In genomic region chr16:56691885-56692284, GRCh38 we compare ENCODE assay signal across 12 cellular contexts. TPM values are rescaled to one million over a fixed set of nuclear protein-coding genes. Genes with fewer than 3 reads are reported as not detected.
A peak's percentile ranks its signal among the peaks of the same experiment; 100 is the strongest.
DNase-seq lines count a peak whose midpoint lies in the region; ATAC-seq, FAIRE-seq and TF ChIP-seq lines count a peak whose summit lies in the region.
"Had no signal": no experiment of that assay in that cellular context is flagged by ENCODE, and none has a peak within 500 bp of the region (broad histone marks: within the 10 kb centered on the region; RNA-seq: fewer than 3 reads in every experiment).

No MANE protein-coding gene starts in this region.

- H3K27me3 ChIP-seq in heart left ventricle (no peaks in the 10 kb centered on the region), gastrocnemius medialis (no peaks in the 10 kb centered on the region)

- peak; percentile 73 for DNase-seq in H54 (ENCODE audit: insufficient read length, low spot score)
- peak; percentile 73 for DNase-seq in RCC 7860 (ENCODE audit: low spot score)
- peak in 2 of 5 donors; percentile 54 to 67 for DNase-seq in heart left ventricle
- DNase-seq in gastrocnemius medialis, result peak in 1 of 2 donors; percentile 72
- no peak for DNase-seq in NCI-H1417 treated with DMSO at 0.1 percent for 48 hours (lab: John Stamatoyannopoulos, UW)
- DNase-seq: activated T-cell treated with anti-CD3 and anti-CD28 coated beads, Interleukin-2, amount 50 U/mL, for 48 hours; GDM1; NCI-H446 treated with DMSO at 0.1 percent for 48 hours; posterior cingulate gyrus had no signal

- H3K36me3 ChIP-seq in heart left ventricle (no peaks in the 10 kb centered on the region), gastrocnemius medialis (no peaks in the 10 kb centered on the region)

- H3K27ac ChIP-seq in heart left ventricle (peak overlapping the region in 1 of 12 donors; percentile 16), gastrocnemius medialis (peak overlapping the region in 3 of 4 donors; percentile 4 to 73 (median 64))

- ATAC-seq in heart left ventricle (peak; percentile 70 to 92 (median 86)), gastrocnemius medialis (peak; percentile 25 to 79), GM18498 (IDR thresholded peaks at IDR 0.05; ENCODE audit: unreplicated experiment) (no peak), GM19452 (IDR thresholded peaks at IDR 0.05; ENCODE audit: unreplicated experiment) (no peak)

- H3K9me3 ChIP-seq in heart left ventricle, result peaks cover 0 to 3% (median 0%) of the 10 kb centered on the region in 12 donors
- no peaks in the 10 kb centered on the region for H3K9me3 ChIP-seq in gastrocnemius medialis

- peaks cover 0 to 8% (median 0%) of the 10 kb centered on the region in 12 donors for H3K4me1 ChIP-seq in heart left ventricle
- H3K4me1 ChIP-seq in gastrocnemius medialis, result peaks cover 0 to 5% of the 10 kb centered on the region in 2 donors

- TF ChIP-seq POLR2A in H54 (IDR thresholded peaks at IDR 0.05; ENCODE audit: low read depth, low read length) (no peak), heart left ventricle (IDR thresholded peaks at IDR 0.05) (no peak), gastrocnemius medialis (IDR thresholded peaks at IDR 0.05) (no peak)

- in situ Hi-C loops in gastrocnemius medialis (cut with MboI; ENCODE audit: low sequenced_read_pairs in 4 of 4), result loop anchor here in 1 of 4 donors (25.0 kb wide), 1 partner anchor 280 kb away; no protein-coding TSS in a partner anchor

- intact Hi-C loops in heart left ventricle (cut with DNase I) (no loop called here), gastrocnemius medialis (cut with DNase I; ENCODE audit: low total_unique reads) (loop anchor here (1.0 kb wide), 1 partner anchor 13 kb away; no protein-coding TSS in a partner anchor)

- TF ChIP-seq CTCF in heart left ventricle (IDR thresholded peaks at IDR 0.05) (no peak), gastrocnemius medialis (IDR thresholded peaks at IDR 0.05 in 4 of 5, conservative IDR thresholded peaks at IDR 0.05 in 1 of 5) (no peak)

- peak; percentile 43 for FAIRE-seq in H54 (lab: Jason Lieb, UNC)
- peak; percentile 38 for FAIRE-seq in RCC 7860 (lab: Jason Lieb, UNC)
- FAIRE-seq: colon had no signal

- H3K4me3 ChIP-seq in heart left ventricle, result no peak overlapping the region
- no peak overlapping the region for H3K4me3 ChIP-seq in gastrocnemius medialis

- 30 to 43% (median 39%) methylated on average over 3 to 4 of the region's 4 CpGs for WGBS in heart left ventricle, 4 donors

RNA-seq across cellular contexts. Expression of gene MT1X, which starts 9.6 kb away (rescaled TPM):
- total RNA-seq in heart left ventricle, result 100 to 1,000 TPM in 4 of 9 donors, 10 to 100 TPM in 5; 20.6 to 918 (median 77.7) TPM
- 100 to 1,000 TPM; 144 to 145 TPM for polyA plus RNA-seq in heart left ventricle
- over 10,000 TPM in 1 of 4 donors, 1,000 to 10,000 TPM in 3; 3,871 to 10,589 (median 6,239) TPM for total RNA-seq in gastrocnemius medialis

RNA-seq across cellular contexts. Expression of gene MT1H, which starts 22.3 kb away (rescaled TPM):
- total RNA-seq in heart left ventricle (1 to 10 TPM in 2 of 9 donors, not detected in 7; 2.2 to 3.1 TPM), gastrocnemius medialis (not detected)
- not detected for polyA plus RNA-seq in heart left ventricle

RNA-seq across cellular contexts. Expression of gene MT1G, which starts 24.0 kb away (rescaled TPM):
- total RNA-seq in heart left ventricle (10 to 100 TPM in 1 of 9 donors, 1 to 10 TPM in 2, not detected in 6; 1.4 to 19.1 (median 6.0) TPM), gastrocnemius medialis (1 to 10 TPM in 2 of 4 donors, not detected in 2; 3.5 to 4.6 TPM)
- polyA plus RNA-seq in heart left ventricle, result 1 to 10 TPM in 1 of 2 donors, not detected in 1; 7.2 TPM

RNA-seq across cellular contexts. Expression of gene MT1F, which starts 34.1 kb away (rescaled TPM):
- total RNA-seq in heart left ventricle, result 1 to 10 TPM in 7 of 9 donors, not detected in 2; 1.3 to 8.1 (median 3.3) TPM
- polyA plus RNA-seq in heart left ventricle, result 1 to 10 TPM; 1.3 to 1.4 TPM
- total RNA-seq in gastrocnemius medialis, result 1 to 10 TPM in 1 of 4 donors, not detected in 3; 3.2 TPM

RNA-seq across cellular contexts. Expression of gene NUP93, which starts 38.0 kb away (rescaled TPM):
- 10 to 100 TPM; 21.8 to 49.0 (median 27.8) TPM for total RNA-seq in heart left ventricle
- polyA plus RNA-seq in heart left ventricle, result 10 to 100 TPM; 23.7 to 28.5 TPM
- total RNA-seq in gastrocnemius medialis, result 10 to 100 TPM; 12.9 to 30.7 (median 23.0) TPM

Comparison
In these comparisons a context has a peak if more than half of its experiments do, and no peak if none do; other contexts are left out.
1. ATAC-seq: peak in heart left ventricle (4 of 4) and gastrocnemius medialis (2 of 2); none in GM18498 (single experiment) and GM19452 (single experiment).
2. RNA of gene MT1X, which starts 9.6 kb away (total RNA-seq): 3,871 to 10,589 TPM in gastrocnemius medialis; 20.6 to 918 TPM in heart left ventricle; every median in the first group is over 4 times any median in the second.